Comparison of ENCODE assay signal across 33 cellular contexts in genomic region chr11:117466966-117467365, GRCh38.
"Had no signal": no experiment of that assay in that cellular context is flagged by ENCODE, and none has a peak within 500 bp of the region (broad histone marks: within the 10 kb centered on the region; RNA-seq: fewer than 3 reads in every experiment).

No MANE protein-coding gene starts in this region.

- H3K27me3 ChIP-seq: brain microvascular endothelial cell, dorsolateral prefrontal cortex, esophagus muscularis mucosa, gastrocnemius medialis, heart left ventricle had no signal

- ATAC-seq: activated CD4-positive, alpha-beta T cell treated with anti-CD3 and anti-CD28 coated beads for 36 hours; activated T-cell treated with anti-CD3 and anti-CD28 coated beads, Interleukin-2, amount 50 U/mL, for 4 hours; activated T-helper 17 cell treated with anti-CD3 and anti-CD28 coated beads, Interleukin-2, amount 50 U/mL, for 72 hours; foreskin keratinocyte; gastrocnemius medialis; heart left ventricle had no signal

- H3K9me3 ChIP-seq: esophagus muscularis mucosa, gastrocnemius medialis, heart left ventricle had no signal

- DNase-seq: activated CD4-positive, alpha-beta memory T cell treated with anti-CD3 and anti-CD28 coated beads, Interleukin-2, amount 10 ng/mL, durations not matched to agents 7 days and 5 days; activated CD4-positive, alpha-beta T cell treated with anti-CD3 and anti-CD28 coated beads for 36 hours; activated CD4-positive, alpha-beta T cell treated with anti-CD3 and anti-CD28 coated beads, Interleukin-2, amount 10 ng/mL, durations not matched to agents 7 days and 5 days; activated CD4-positive, alpha-beta T cell treated with anti-CD3 and anti-CD28 coated beads, Interleukin-2, amount 50 U/mL, for 4 hours; activated CD4-positive, CD25-positive, alpha-beta regulatory T cell; activated CD4-positive, CD25-positive, alpha-beta regulatory T cell treated with anti-CD3 and anti-CD28 coated beads, Interleukin-2, amount 50 U/mL, for 72 hours; activated CD8-positive, alpha-beta memory T cell treated with anti-CD3 and anti-CD28 coated beads for 24 hours; activated effector memory CD4-positive, alpha-beta T cell treated with Interleukin-2 at 50 U/mL for 16 hours; activated gamma-delta T cell treated with Interleukin-2 at 50 U/mL for 16 hours; activated naive CD4-positive, alpha-beta T cell treated with anti-CD3 and anti-CD28 coated beads, Interleukin-2, amount 50 U/mL, for 16 hours; activated naive CD4-positive, alpha-beta T cell treated with Interleukin-2 at 50 U/mL for 16 hours; activated T-cell treated with anti-CD3 and anti-CD28 coated beads, Interleukin-2, amount 50 U/mL, for 4 hours; amniotic stem cell; anterior cingulate cortex; brain microvascular endothelial cell; dorsolateral prefrontal cortex; effector memory CD4-positive, alpha-beta T cell; endodermal cell; erythroblast; foreskin keratinocyte; gastrocnemius medialis; glutamatergic neuron; heart left ventricle; T-helper 1 cell; T-helper 2 cell had no signal

- H3K27ac Mint-ChIP-seq: activated CD4-positive, alpha-beta memory T cell treated with anti-CD3 and anti-CD28 coated beads, Interleukin-2, amount 10 ng/mL, durations not matched to agents 7 days and 5 days; activated CD4-positive, alpha-beta T cell treated with anti-CD3 and anti-CD28 coated beads for 36 hours; activated CD4-positive, alpha-beta T cell treated with anti-CD3 and anti-CD28 coated beads, Interleukin-2, amount 10 ng/mL, durations not matched to agents 7 days and 5 days; activated naive CD8-positive, alpha-beta T cell; activated T-helper 17 cell treated with anti-CD3 and anti-CD28 coated beads, Interleukin-2, amount 50 U/mL, for 72 hours; dendritic cell treated with granulocyte-macrophage colony-stimulating factor and Interleukin-4, amounts not matched to agents 40 ng/mL and 50 ng/mL, for 4 days; endodermal cell had no signal

- H3K27ac ChIP-seq: brain microvascular endothelial cell, coronary artery, esophagus muscularis mucosa, foreskin keratinocyte, gastrocnemius medialis, heart left ventricle had no signal

- H3K4me3 ChIP-seq: coronary artery, dorsolateral prefrontal cortex, esophagus muscularis mucosa, gastrocnemius medialis, heart left ventricle had no signal

- H3K36me3 ChIP-seq: brain microvascular endothelial cell, gastrocnemius medialis had no signal

- H3K27me3 Mint-ChIP-seq: activated CD4-positive, alpha-beta T cell treated with anti-CD3 and anti-CD28 coated beads, Interleukin-2, amount 10 ng/mL, durations not matched to agents 7 days and 5 days; activated naive CD8-positive, alpha-beta T cell had no signal

- H3K4me1 Mint-ChIP-seq: activated CD4-positive, alpha-beta memory T cell treated with anti-CD3 and anti-CD28 coated beads, Interleukin-2, amount 10 ng/mL, durations not matched to agents 7 days and 5 days; activated CD4-positive, alpha-beta T cell treated with anti-CD3 and anti-CD28 coated beads for 36 hours; activated CD4-positive, alpha-beta T cell treated with anti-CD3 and anti-CD28 coated beads, Interleukin-2, amount 10 ng/mL, durations not matched to agents 7 days and 5 days; activated T-helper 17 cell treated with anti-CD3 and anti-CD28 coated beads, Interleukin-2, amount 50 U/mL, for 72 hours; central memory CD8-positive, alpha-beta T cell; endodermal cell had no signal

- H3K36me3 Mint-ChIP-seq: activated naive CD8-positive, alpha-beta T cell had no signal

- H3K4me3 Mint-ChIP-seq: activated CD4-positive, alpha-beta memory T cell treated with anti-CD3 and anti-CD28 coated beads, Interleukin-2, amount 10 ng/mL, durations not matched to agents 7 days and 5 days; activated CD4-positive, alpha-beta T cell treated with anti-CD3 and anti-CD28 coated beads for 36 hours; activated CD4-positive, alpha-beta T cell treated with anti-CD3 and anti-CD28 coated beads, Interleukin-2, amount 10 ng/mL, durations not matched to agents 7 days and 5 days; activated naive CD8-positive, alpha-beta T cell; activated T-cell treated with anti-CD3 and anti-CD28 coated beads, Interleukin-2, amount 50 U/mL, for 4 hours; activated T-helper 17 cell treated with anti-CD3 and anti-CD28 coated beads, Interleukin-2, amount 50 U/mL, for 72 hours; central memory CD8-positive, alpha-beta T cell; dendritic cell treated with granulocyte-macrophage colony-stimulating factor and Interleukin-4, amounts not matched to agents 40 ng/mL and 50 ng/mL, for 4 days; endodermal cell had no signal

- FAIRE-seq: astrocyte, bronchial epithelial cell had no signal

- H3K4me1 ChIP-seq: esophagus muscularis mucosa, foreskin keratinocyte, gastrocnemius medialis, heart left ventricle had no signal

- H3K9me3 Mint-ChIP-seq: activated CD4-positive, alpha-beta memory T cell treated with anti-CD3 and anti-CD28 coated beads, Interleukin-2, amount 10 ng/mL, durations not matched to agents 7 days and 5 days; activated CD4-positive, alpha-beta T cell treated with anti-CD3 and anti-CD28 coated beads, Interleukin-2, amount 10 ng/mL, durations not matched to agents 7 days and 5 days; activated T-cell treated with anti-CD3 and anti-CD28 coated beads, Interleukin-2, amount 50 U/mL, for 4 hours; activated T-helper 17 cell treated with anti-CD3 and anti-CD28 coated beads, Interleukin-2, amount 50 U/mL, for 72 hours; central memory CD8-positive, alpha-beta T cell; dendritic cell treated with granulocyte-macrophage colony-stimulating factor and Interleukin-4, amounts not matched to agents 40 ng/mL and 50 ng/mL, for 4 days; endodermal cell had no signal
